Comparison of ENCODE assay signal across 21 cellular contexts in genomic region chr11:13697710-13698109, GRCh38.
"Had no signal": no experiment of that assay in that cellular context is flagged by ENCODE, and none has a peak within 500 bp of the region (broad histone marks: within the 10 kb centered on the region; RNA-seq: fewer than 3 reads in every experiment).

No MANE protein-coding gene starts in this region.

- ATAC-seq: esophagus mucosa; gastrocnemius medialis; heart right ventricle; naive thymus-derived CD4-positive, alpha-beta T cell; pancreas; right cardiac atrium; stimulated activated effector memory CD8-positive, alpha-beta T cell treated with anti-CD3 and anti-CD28 coated beads, Interleukin-12 subunit alpha, Interleukin-12 subunit beta, amount 100 ng/mL, for 72 hours; stimulated activated naive CD8-positive, alpha-beta T cell treated with anti-CD3 and anti-CD28 coated beads, Interleukin-15, Interleukin-2, amounts not matched to agents 100 U/mL and 50 U/mL, for 24 hours had no signal

- H3K27ac ChIP-seq: gastrocnemius medialis, heart right ventricle, neural progenitor cell, pancreas, suprapubic skin, tibial artery, upper lobe of left lung, uterus had no signal

- H3K9me3 Mint-ChIP-seq: naive thymus-derived CD4-positive, alpha-beta T cell; neural progenitor cell; stimulated activated effector memory CD8-positive, alpha-beta T cell treated with anti-CD3 and anti-CD28 coated beads, Interleukin-12 subunit alpha, Interleukin-12 subunit beta, amount 100 ng/mL, for 72 hours had no signal

- H3K4me1 ChIP-seq: uterus had no signal

- H3K27ac Mint-ChIP-seq: naive thymus-derived CD4-positive, alpha-beta T cell; neural progenitor cell; progenitor cell of endocrine pancreas; stimulated activated effector memory CD8-positive, alpha-beta T cell treated with anti-CD3 and anti-CD28 coated beads, Interleukin-12 subunit alpha, Interleukin-12 subunit beta, amount 100 ng/mL, for 72 hours had no signal

- H3K27me3 ChIP-seq: gastrocnemius medialis, heart right ventricle, neural progenitor cell, pancreas, suprapubic skin, tibial artery, upper lobe of left lung, uterus had no signal

- H3K27me3 Mint-ChIP-seq: naive thymus-derived CD4-positive, alpha-beta T cell; progenitor cell of endocrine pancreas had no signal

- H3K4me1 Mint-ChIP-seq: neural progenitor cell had no signal

- H3K9me3 ChIP-seq: gastrocnemius medialis, heart right ventricle, pancreas, suprapubic skin, tibial artery, upper lobe of left lung, uterus had no signal

- DNase-seq: dermis blood vessel endothelial cell; gastrocnemius medialis; heart right ventricle; hypothalamus; kidney glomerular epithelial cell; naive thymus-derived CD4-positive, alpha-beta T cell; occipital lobe; pancreas; stimulated activated CD4-positive, alpha-beta T cell treated with anti-CD3 and anti-CD28 coated beads, Interleukin-4, amount 100 ng/mL, for 1 hour; stimulated activated CD8-positive, alpha-beta memory T cell treated with anti-CD3 and anti-CD28 coated beads, Interleukin-4, amount 100 ng/mL, for 48 hours; stimulated activated naive CD8-positive, alpha-beta T cell treated with anti-CD3 and anti-CD28 coated beads, Interleukin-15, Interleukin-2, amounts not matched to agents 100 U/mL and 50 U/mL, for 24 hours; tibial artery; upper lobe of left lung; uterus had no signal

- H3K36me3 ChIP-seq: uterus had no signal

- H3K4me3 ChIP-seq: gastrocnemius medialis, heart right ventricle, neural progenitor cell, pancreas, smooth muscle cell, suprapubic skin, tibial artery, upper lobe of left lung, uterus had no signal

- H3K4me3 Mint-ChIP-seq: naive thymus-derived CD4-positive, alpha-beta T cell; neural progenitor cell; stimulated activated effector memory CD8-positive, alpha-beta T cell treated with anti-CD3 and anti-CD28 coated beads, Interleukin-12 subunit alpha, Interleukin-12 subunit beta, amount 100 ng/mL, for 72 hours had no signal
